Comparison of ENCODE assay signal across 8 cellular contexts in genomic region chr18:13464432-13465125, GRCh38.
DNase-seq lines count a peak whose midpoint lies in the region; ATAC-seq and TF ChIP-seq lines count a peak whose summit lies in the region.

No MANE protein-coding gene starts in this region.

- peak; percentile 95 for ATAC-seq in CD4-positive, alpha-beta T cell (ENCODE audit: poor library complexity)
- ATAC-seq in esophagus mucosa: peak; percentile 70

- dilution Hi-C loops in mammary epithelial cell (cut with HindIII; ENCODE audit: low sequenced_read_pairs): loop anchor here (25.0 kb wide), 1 partner anchor 152 kb away; no protein-coding TSS in a partner anchor

- peak overlapping the region; percentile 97 for H3K27ac Mint-ChIP-seq in CD4-positive, alpha-beta T cell
- peak overlapping the region; percentile 82 for H3K27ac Mint-ChIP-seq in activated CD4-positive, alpha-beta memory T cell treated with anti-CD3 and anti-CD28 coated beads, Interleukin-2, amount 10 ng/mL, durations not matched to agents 7 days and 5 days

- no peaks in the 10 kb centered on the region for H3K27me3 ChIP-seq in CD4-positive, alpha-beta T cell (ENCODE audit: control insufficient read depth, insufficient read depth, low read length)
- no peaks in the 10 kb centered on the region for H3K27me3 ChIP-seq in mammary epithelial cell (ENCODE audit: insufficient read depth, low read length)

- peak overlapping the region; percentile 91 for H3K4me3 Mint-ChIP-seq in CD4-positive, alpha-beta T cell
- H3K4me3 Mint-ChIP-seq in activated CD4-positive, alpha-beta memory T cell treated with anti-CD3 and anti-CD28 coated beads, Interleukin-2, amount 10 ng/mL, durations not matched to agents 7 days and 5 days: peak overlapping the region; percentile 83

- peak; percentile 19 for TF ChIP-seq CTCF in CD4-positive, alpha-beta T cell (IDR thresholded peaks at IDR 0.05)
- no peak for TF ChIP-seq CTCF in GM20000 (IDR thresholded peaks at IDR 0.05; ENCODE audit: extremely low read depth, missing control alignments)
- no peak for TF ChIP-seq CTCF in mammary epithelial cell (conservative IDR thresholded peaks at IDR 0.05 in 1 of 2, IDR thresholded peaks at IDR 0.05 in 1 of 2; ENCODE audit: extremely low read depth in 1 of 2, insufficient read depth in 1 of 2, low read depth in 1 of 2, low read length in 2 of 2)

- H3K9me3 ChIP-seq in CD4-positive, alpha-beta T cell (ENCODE audit: control insufficient read depth, low read length): peaks cover 6% of the 10 kb centered on the region
- peaks cover 21% of the 10 kb centered on the region for H3K9me3 ChIP-seq in mammary epithelial cell (replicated peaks; ENCODE audit: insufficient read depth, low read length)

- 83% methylated on average over 9 of the region's 14 CpGs for WGBS in mammary epithelial cell (ENCODE audit: low coverage, missing lambda C conversion rate)

- no peak overlapping the region for H3K9ac ChIP-seq in mammary epithelial cell (ENCODE audit: insufficient read depth, low read length)

- BruUV-seq in mammary epithelial cell (replicated peaks; lab: Mats Ljungman, UMichigan): no TSS peak

- peaks cover 39% of the 10 kb centered on the region for H3K36me3 Mint-ChIP-seq in CD4-positive, alpha-beta T cell (ENCODE audit: low read depth)
- H3K36me3 Mint-ChIP-seq in activated CD4-positive, alpha-beta memory T cell treated with anti-CD3 and anti-CD28 coated beads, Interleukin-2, amount 10 ng/mL, durations not matched to agents 7 days and 5 days (ENCODE audit: low read depth): peaks cover 19% of the 10 kb centered on the region

- no peak overlapping the region for H3K4me2 ChIP-seq in mammary epithelial cell (ENCODE audit: insufficient read depth, low read depth, low read length)

- peak overlapping the region; percentile 60 for H3K27ac ChIP-seq in CD4-positive, alpha-beta T cell (ENCODE audit: low read depth, low read length)
- H3K27ac ChIP-seq in mammary epithelial cell (ENCODE audit: insufficient read depth, low read depth, low read length): no peak overlapping the region

- H2AFZ ChIP-seq in mammary epithelial cell (ENCODE audit: low read depth, low read length): no peak overlapping the region

- no peaks in the 10 kb centered on the region for H3K4me1 ChIP-seq in mammary epithelial cell (ENCODE audit: insufficient read depth, low read length)

- no peaks in the 10 kb centered on the region for H3K27me3 Mint-ChIP-seq in CD4-positive, alpha-beta T cell
- H3K27me3 Mint-ChIP-seq in activated CD4-positive, alpha-beta memory T cell treated with anti-CD3 and anti-CD28 coated beads, Interleukin-2, amount 10 ng/mL, durations not matched to agents 7 days and 5 days: no peaks in the 10 kb centered on the region

- no peaks in the 10 kb centered on the region for H3K79me2 ChIP-seq in mammary epithelial cell (ENCODE audit: insufficient read depth, low read length)

- no peaks in the 10 kb centered on the region for H3K36me3 ChIP-seq in mammary epithelial cell (ENCODE audit: insufficient read depth, low read length)

- H3K4me3 ChIP-seq in Jurkat, Clone E6-1 (ENCODE audit: low read length): peak overlapping the region; percentile 47
- H3K4me3 ChIP-seq in mammary epithelial cell (replicated peaks in 1 of 3; ENCODE audit: insufficient read depth in 1 of 3, low read depth in 2 of 3, low read length in 3 of 3): no peak overlapping the region

- DNase-seq in CD4-positive, alpha-beta T cell: peak; percentile 36 to 71 (median 60)
- DNase-seq in GM20000 (ENCODE audit: low spot score) (peak; percentile 76), mammary epithelial cell (no peak), glomerular visceral epithelial cell (ENCODE audit: extremely low spot score) (no peak)
- peak; percentile 85 for DNase-seq in Jurkat, Clone E6-1 (ENCODE audit: low read depth, low spot score)
- DNase-seq in activated CD4-positive, alpha-beta memory T cell treated with anti-CD3 and anti-CD28 coated beads, Interleukin-2, amount 10 ng/mL, durations not matched to agents 7 days and 5 days: peak; percentile 78
- DNase-seq in stimulated activated CD4-positive, alpha-beta T cell treated with anti-CD3 and anti-CD28 coated beads, Interleukin-4, amount 100 ng/mL, for 48 hours (ENCODE audit: low read depth in 2 of 2): peak; percentile 40 to 59

- POLR2A ChIA-PET in CD4-positive, alpha-beta T cell (lab: Charles Lee): interaction anchor here (0.6 to 2.8 kb wide), 8 partner anchors 9 to 247 kb away, joined by 3 to 18 read pairs (median 4); partner anchors contain the start of gene LDLRAD4
- POLR2A ChIA-PET in activated CD4-positive, alpha-beta memory T cell treated with anti-CD3 and anti-CD28 coated beads, Interleukin-2, amount 10 ng/mL, durations not matched to agents 7 days and 5 days (lab: Charles Lee): interaction anchor here (0.8 to 2.0 kb wide), 6 partner anchors 11 to 328 kb away, joined by 3 to 6 read pairs (median 3); no protein-coding TSS in a partner anchor

- intact Hi-C loops in CD4-positive, alpha-beta T cell (cut with DNase I, micrococcal nuclease): loop anchor here (1.0 to 10.0 kb wide), 5 partner anchors 73 to 248 kb away; no protein-coding TSS in a partner anchor
- intact Hi-C loops in mammary epithelial cell (cut with micrococcal nuclease): no loop called here

- H3K4me1 Mint-ChIP-seq in CD4-positive, alpha-beta T cell (ENCODE audit: low read depth): peaks cover 86% of the 10 kb centered on the region
- peaks cover 61% of the 10 kb centered on the region for H3K4me1 Mint-ChIP-seq in activated CD4-positive, alpha-beta memory T cell treated with anti-CD3 and anti-CD28 coated beads, Interleukin-2, amount 10 ng/mL, durations not matched to agents 7 days and 5 days

- in situ Hi-C loops in mammary epithelial cell (cut with MboI; ENCODE audit: low sequenced_read_pairs in 2 of 2): no loop called here

- no peaks in the 10 kb centered on the region for H4K20me1 ChIP-seq in mammary epithelial cell (ENCODE audit: insufficient read depth, low read length)

- peaks cover 10% of the 10 kb centered on the region for H3K9me3 Mint-ChIP-seq in CD4-positive, alpha-beta T cell
- H3K9me3 Mint-ChIP-seq in activated CD4-positive, alpha-beta memory T cell treated with anti-CD3 and anti-CD28 coated beads, Interleukin-2, amount 10 ng/mL, durations not matched to agents 7 days and 5 days: peaks cover 21% of the 10 kb centered on the region

- CTCF ChIA-PET in CD4-positive, alpha-beta T cell (lab: Charles Lee): no interaction called here
- CTCF ChIA-PET in activated CD4-positive, alpha-beta memory T cell treated with anti-CD3 and anti-CD28 coated beads, Interleukin-2, amount 10 ng/mL, durations not matched to agents 7 days and 5 days (lab: Charles Lee): interaction anchor here (1.0 to 1.5 kb wide), 2 partner anchors 22 to 249 kb away, joined by 3 to 5 read pairs; no protein-coding TSS in a partner anchor
- CTCF ChIA-PET in mammary epithelial cell (lab: Charles Lee; ENCODE audit: low non-redundant PET): no interaction called here

Comparison
In these comparisons a context has a peak if more than half of its experiments do, and no peak if none do; other contexts are left out.
1. DNase-seq: peak in CD4-positive, alpha-beta T cell (10 of 10), GM20000 (single experiment), Jurkat, Clone E6-1 (single experiment), activated CD4-positive, alpha-beta memory T cell treated with anti-CD3 and anti-CD28 coated beads, Interleukin-2, amount 10 ng/mL, durations not matched to agents 7 days and 5 days (single experiment) and stimulated activated CD4-positive, alpha-beta T cell treated with anti-CD3 and anti-CD28 coated beads, Interleukin-4, amount 100 ng/mL, for 48 hours (2 of 2); none in mammary epithelial cell (single experiment) and glomerular visceral epithelial cell (single experiment).